Comparison of ENCODE assay signal across 8 cellular contexts in genomic region chr2:161250864-161251436, GRCh38.
DNase-seq lines count a peak whose midpoint lies in the region; ATAC-seq, FAIRE-seq and TF ChIP-seq lines count a peak whose summit lies in the region.

No MANE protein-coding gene starts in this region.

- no peaks in the 10 kb centered on the region for H3K9me3 ChIP-seq in WERI-Rb-1 (ENCODE audit: severe bottlenecking)

- FAIRE-seq in islet of Langerhans (lab: Jason Lieb, UNC), result peak; percentile 99

- no peaks in the 10 kb centered on the region for H3K36me3 ChIP-seq in WERI-Rb-1

- DNase-seq in AG08396 (ENCODE audit: low spot score), result peak; percentile 38
- DNase-seq in NCI-H2029 treated with DMSO at 0.1 percent for 48 hours (lab: John Stamatoyannopoulos, UW), result peak; percentile 47
- DNase-seq in WERI-Rb-1, result peak; percentile 42
- DNase-seq in epidermal melanocyte (ENCODE audit: insufficient read length, low spot score), result no peak
- no peak for DNase-seq in stimulated activated naive CD4-positive, alpha-beta T cell treated with Interleukin-2 at 50 U/mL for 16 hours (lab: John Stamatoyannopoulos, UW)

- no peaks in the 10 kb centered on the region for H3K27me3 ChIP-seq in WERI-Rb-1 (ENCODE audit: insufficient read depth, low read depth, severe bottlenecking)

- ATAC-seq in HG02852 (IDR thresholded peaks at IDR 0.05; ENCODE audit: unreplicated experiment), result peak; percentile 74

- TF ChIP-seq CTCF in GM12872 (IDR thresholded peaks at IDR 0.05; ENCODE audit: insufficient read depth, low read depth, low read length), result peak; percentile 58
- TF ChIP-seq CTCF in WERI-Rb-1 (IDR thresholded peaks at IDR 0.05; ENCODE audit: low read depth, low read length), result peak; percentile 53

- H3K27ac ChIP-seq in WERI-Rb-1, result no peak overlapping the region

- H3K4me3 ChIP-seq in WERI-Rb-1 (ENCODE audit: low read depth, low read length), result no peak overlapping the region

Comparison
In these comparisons a context has a peak if more than half of its experiments do, and no peak if none do; other contexts are left out.
1. DNase-seq: peak in AG08396 (single experiment), NCI-H2029 treated with DMSO at 0.1 percent for 48 hours (single experiment) and WERI-Rb-1 (single experiment); none in epidermal melanocyte (single experiment) and stimulated activated naive CD4-positive, alpha-beta T cell treated with Interleukin-2 at 50 U/mL for 16 hours (single experiment).